ENCODE assay signal across 34 cellular contexts in genomic region chr5:105057893-105058292, GRCh38.
DNase-seq lines count a peak whose midpoint lies in the region; ATAC-seq, FAIRE-seq and TF ChIP-seq lines count a peak whose summit lies in the region.
"Had no signal": no experiment of that assay in that cellular context is flagged by ENCODE, and none has a peak within 500 bp of the region (broad histone marks: within the 10 kb centered on the region; RNA-seq: fewer than 3 reads in every experiment).

No MANE protein-coding gene starts in this region.

- H3K4me3 ChIP-seq in coronary artery (no peak overlapping the region), spleen (no peak overlapping the region), small intestine (ENCODE audit: low read depth in 1 of 2, low read length in 2 of 2) (no peak overlapping the region)
- H3K4me3 ChIP-seq: A549; BLaER1; BLaER1 treated with 17β-estradiol and CSF1 and Interleukin-3, amounts not matched to agents 10 nM and 100 nM had no signal

- peak; percentile 8 for DNase-seq in Calu3
- peak; percentile 59 for DNase-seq in chondrocyte (ENCODE audit: low spot score)
- DNase-seq in coronary artery (ENCODE audit: low spot score) = peak; percentile 59
- peak; percentile 41 for DNase-seq in spleen
- DNase-seq in effector CD4-positive, alpha-beta T cell = no peak
- no peak for DNase-seq in GM13976 (ENCODE audit: low spot score)
- no peak for DNase-seq in small intestine
- DNase-seq: 8988T; ACHN; AML-193; BE2C; C1 segment of cervical spinal cord; Caco-2; CD4-positive, alpha-beta memory T cell; CD4-positive, alpha-beta T cell; CD4-positive, CD25-positive, alpha-beta regulatory T cell; CD8-positive, alpha-beta memory T cell; CD8-positive, alpha-beta T cell; COR-L47; DMS 273 treated with DMSO at 0.1 percent for 48 hours; DMS153; DMS79; DMS79 treated with DMSO at 0.1 percent for 48 hours; EL had no signal

- H3K27ac Mint-ChIP-seq in Calu3 (ENCODE audit: unreplicated experiment) = no peak overlapping the region
- H3K27ac Mint-ChIP-seq in chondrocyte (ENCODE audit: unreplicated experiment) = no peak overlapping the region
- H3K27ac Mint-ChIP-seq: B cell; CD14-positive monocyte; CD4-positive, alpha-beta memory T cell; CD4-positive, alpha-beta T cell; CD4-positive, CD25-positive, alpha-beta regulatory T cell; CD8-positive, alpha-beta memory T cell; CD8-positive, alpha-beta T cell had no signal

- 80 to 92% (median 83%) methylated on average over 1 of the region's 1 CpG for WGBS in spleen, 5 donors
- WGBS in small intestine, 3 donors = 73 to 96% (median 92%) methylated on average over 1 of the region's 1 CpG

- no peaks in the 10 kb centered on the region for H3K4me1 ChIP-seq in spleen
- no peaks in the 10 kb centered on the region for H3K4me1 ChIP-seq in small intestine (ENCODE audit: control insufficient read depth in 2 of 2, insufficient read depth in 1 of 2, low read depth in 1 of 2, low read length in 1 of 2)
- H3K4me1 ChIP-seq: A549; BE2C; BLaER1; BLaER1 treated with 17β-estradiol and CSF1 and Interleukin-3, amounts not matched to agents 10 nM and 100 nM had no signal

- H3K27ac ChIP-seq in coronary artery (no peak overlapping the region), spleen (no peak overlapping the region), small intestine (ENCODE audit: low read depth in 1 of 2, low read length in 1 of 2) (no peak overlapping the region)
- H3K27ac ChIP-seq: 22Rv1; A549; BLaER1; BLaER1 treated with 17β-estradiol and CSF1 and Interleukin-3, amounts not matched to agents 10 nM and 100 nM; C4-2B had no signal

- peaks cover 7% of the 10 kb centered on the region for H3K4me1 Mint-ChIP-seq in Calu3 (ENCODE audit: low read depth, unreplicated experiment)
- peaks cover 8% of the 10 kb centered on the region for H3K4me1 Mint-ChIP-seq in chondrocyte (ENCODE audit: low read depth)
- H3K4me1 Mint-ChIP-seq: B cell; CD14-positive monocyte; CD4-positive, alpha-beta memory T cell; CD4-positive, CD25-positive, alpha-beta regulatory T cell; CD8-positive, alpha-beta memory T cell had no signal

- peaks cover 0 to 31% (median 11%) of the 10 kb centered on the region in 8 donors for H3K9me3 ChIP-seq in spleen
- peaks cover 1% of the 10 kb centered on the region for H3K9me3 ChIP-seq in small intestine (ENCODE audit: control insufficient read depth, low read depth)
- H3K9me3 ChIP-seq: BE2C had no signal

- BruUV-seq in Calu3 (replicated peaks; lab: Mats Ljungman, UMichigan) = no TSS peak

- intact Hi-C loops in Calu3 (cut with micrococcal nuclease; ENCODE audit: unreplicated experiment) = no loop called here
- intact Hi-C loops in spleen (cut with DNase I; ENCODE audit: low total_unique reads) = no loop called here

- no peak for TF ChIP-seq POLR2A in spleen (IDR thresholded peaks at IDR 0.05)

- FAIRE-seq in small intestine (lab: Jason Lieb, UNC) = no peak
- FAIRE-seq: A204.1, A549, D721Med had no signal

- H3K27me3 ChIP-seq in spleen (replicated peaks in 1 of 7) (no peaks in the 10 kb centered on the region), small intestine (ENCODE audit: control insufficient read depth in 2 of 2, insufficient read depth in 2 of 2, low read length in 2 of 2) (no peaks in the 10 kb centered on the region)
- H3K27me3 ChIP-seq: BE2C; BLaER1; BLaER1 treated with 17β-estradiol and CSF1 and Interleukin-3, amounts not matched to agents 10 nM and 100 nM had no signal

- H3K4me3 Mint-ChIP-seq in Calu3 (ENCODE audit: low read depth, unreplicated experiment) (no peak overlapping the region), chondrocyte (ENCODE audit: unreplicated experiment) (no peak overlapping the region)
- H3K4me3 Mint-ChIP-seq: B cell; CD14-positive monocyte; CD4-positive, alpha-beta memory T cell; CD4-positive, alpha-beta T cell; CD4-positive, CD25-positive, alpha-beta regulatory T cell; CD8-positive, alpha-beta memory T cell; CD8-positive, alpha-beta T cell had no signal

- no peak for ATAC-seq in GM18519 (IDR thresholded peaks at IDR 0.05; ENCODE audit: low FRiP score, unreplicated experiment)
- ATAC-seq: A549; CD8-positive, alpha-beta T cell had no signal

- H3K36me3 ChIP-seq in spleen = no peaks in the 10 kb centered on the region
- no peaks in the 10 kb centered on the region for H3K36me3 ChIP-seq in small intestine (ENCODE audit: control insufficient read depth in 2 of 2, insufficient read depth in 2 of 2, low read length in 2 of 2)
- H3K36me3 ChIP-seq: BE2C; BLaER1; BLaER1 treated with 17β-estradiol and CSF1 and Interleukin-3, amounts not matched to agents 10 nM and 100 nM had no signal

- TF ChIP-seq CTCF in Calu3 (IDR thresholded peaks at IDR 0.05; ENCODE audit: unreplicated experiment) (no peak), chondrocyte (IDR thresholded peaks at IDR 0.05) (no peak), coronary artery (IDR thresholded peaks at IDR 0.05) (no peak), spleen (IDR thresholded peaks at IDR 0.05 in 8 of 11, conservative IDR thresholded peaks at IDR 0.05 in 3 of 11) (no peak), GM13976 (IDR thresholded peaks at IDR 0.05; ENCODE audit: borderline replicate concordance, control extremely low read depth, extremely low read depth, insufficient read depth, missing control alignments) (no peak)

- CTCF ChIA-PET in Calu3 (lab: Charles Lee) = no interaction called here

- H3K36me3 Mint-ChIP-seq in Calu3 (ENCODE audit: insufficient read depth, unreplicated experiment) (no peaks in the 10 kb centered on the region), chondrocyte (ENCODE audit: low read depth) (peaks cover 4% of the 10 kb centered on the region)
- H3K36me3 Mint-ChIP-seq: CD14-positive monocyte; CD4-positive, alpha-beta memory T cell; CD4-positive, CD25-positive, alpha-beta regulatory T cell; CD8-positive, alpha-beta T cell had no signal

- no peaks in the 10 kb centered on the region for H3K27me3 Mint-ChIP-seq in Calu3 (ENCODE audit: unreplicated experiment)
- no peaks in the 10 kb centered on the region for H3K27me3 Mint-ChIP-seq in chondrocyte (ENCODE audit: low read depth)
- H3K27me3 Mint-ChIP-seq: B cell; CD4-positive, alpha-beta memory T cell; CD4-positive, alpha-beta T cell; CD4-positive, CD25-positive, alpha-beta regulatory T cell; CD8-positive, alpha-beta memory T cell had no signal

- in situ Hi-C loops in GM13976 (cut with MboI; ENCODE audit: low sequenced_read_pairs, unreplicated experiment) = no loop called here

- H3K9me3 Mint-ChIP-seq in Calu3 (ENCODE audit: low read depth, unreplicated experiment) = peaks cover 4% of the 10 kb centered on the region
- peaks cover 16% of the 10 kb centered on the region for H3K9me3 Mint-ChIP-seq in chondrocyte (ENCODE audit: low read depth)

Comparison
In these comparisons a context has a peak if more than half of its experiments do, and no peak if none do; other contexts are left out.
1. DNase-seq: peak in Calu3 (single experiment), chondrocyte (single experiment), coronary artery (single experiment) and spleen (single experiment); none in effector CD4-positive, alpha-beta T cell (single experiment), GM13976 (single experiment) and small intestine (single experiment).